ENCODE assay signal across 7 cellular contexts in the genomic region with DNA sequence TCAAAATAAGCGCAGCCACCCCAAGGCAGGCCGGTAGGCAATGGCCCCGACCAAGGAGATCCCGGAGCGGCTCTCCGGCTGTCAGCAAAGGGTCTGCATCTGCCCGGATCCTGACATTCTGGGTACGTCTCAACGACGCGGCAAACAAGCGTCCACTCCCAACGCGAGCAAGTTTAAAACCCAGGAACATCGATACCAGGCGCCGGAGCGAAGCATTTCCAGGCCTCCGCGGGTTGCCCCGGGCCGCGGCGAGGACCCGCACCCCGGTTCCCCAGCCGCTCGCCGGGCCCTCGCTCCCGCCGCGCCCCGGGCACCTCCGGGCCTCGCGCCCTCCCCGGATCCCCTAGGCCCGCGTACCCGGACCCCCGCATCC. TPM values are rescaled to one million over a fixed set of nuclear protein-coding genes. Genes with fewer than 3 reads are reported as not detected.
A peak's percentile ranks its signal among the peaks of the same experiment; 100 is the strongest.
DNase-seq lines count a peak whose midpoint lies in the region; TF ChIP-seq lines count a peak whose summit lies in the region.

No MANE protein-coding gene starts in this region.

- H3K27me3 Mint-ChIP-seq in activated CD4-positive, alpha-beta memory T cell treated with anti-CD3 and anti-CD28 coated beads for 36 hours = no peaks in the 10 kb centered on the region

- no peaks in the 10 kb centered on the region for H3K9me2 ChIP-seq in Loucy (replicated peaks; ENCODE audit: low read depth, low read length)

- H3K4me1 ChIP-seq in Loucy (ENCODE audit: insufficient read depth, low read length, poor library complexity, severe bottlenecking) = peaks cover 38% of the 10 kb centered on the region
- peaks cover 11% of the 10 kb centered on the region for H3K4me1 ChIP-seq in effector memory CD4-positive, alpha-beta T cell (ENCODE audit: control insufficient read depth, insufficient read depth, low read length, poor library complexity, severe bottlenecking)
- H3K4me1 ChIP-seq in subcutaneous abdominal adipose tissue (ENCODE audit: control insufficient read depth in 5 of 5, insufficient read depth in 5 of 5, low read length in 5 of 5) = peaks cover 4 to 31% (median 28%) of the 10 kb centered on the region in 5 donors

- H4K20me1 ChIP-seq in Loucy (ENCODE audit: insufficient read depth, low read length, poor library complexity, severe bottlenecking) = peaks cover 10% of the 10 kb centered on the region

- peak overlapping the region; percentile 80 for H3K27ac Mint-ChIP-seq in activated CD4-positive, alpha-beta memory T cell treated with anti-CD3 and anti-CD28 coated beads for 36 hours

- H3K79me2 ChIP-seq in Loucy (ENCODE audit: insufficient read depth, low read length) = peaks cover 36% of the 10 kb centered on the region

- H3K36me3 ChIP-seq in H7 (replicated peaks; ENCODE audit: control insufficient read depth, insufficient read depth, low read length) (no peaks in the 10 kb centered on the region), Loucy (ENCODE audit: insufficient read depth, low read length) (no peaks in the 10 kb centered on the region), subcutaneous abdominal adipose tissue (ENCODE audit: control insufficient read depth in 5 of 5, insufficient read depth in 5 of 5, low read length in 5 of 5) (no peaks in the 10 kb centered on the region)
- no peaks in the 10 kb centered on the region for H3K36me3 ChIP-seq in effector memory CD4-positive, alpha-beta T cell (ENCODE audit: control insufficient read depth, insufficient read depth, low read length)

- peaks cover 37% of the 10 kb centered on the region for H3K4me1 Mint-ChIP-seq in activated CD4-positive, alpha-beta memory T cell treated with anti-CD3 and anti-CD28 coated beads for 36 hours (ENCODE audit: low read depth)

- H3K4me3 ChIP-seq in GM12865 (ENCODE audit: low read depth, low read length) (peak overlapping the region; percentile 60), H7 (ENCODE audit: insufficient read depth, low read depth, low read length) (peak overlapping the region; percentile 67), Loucy (ENCODE audit: low read length, poor library complexity, severe bottlenecking) (peak overlapping the region; percentile 88), subcutaneous abdominal adipose tissue (ENCODE audit: low read depth in 1 of 5, low read length in 5 of 5) (peak overlapping the region; percentile 74 to 84 (median 83))
- H3K4me3 ChIP-seq in effector memory CD4-positive, alpha-beta T cell (ENCODE audit: insufficient read depth, low read depth, low read length, poor library complexity, severe bottlenecking) = peak overlapping the region; percentile 53

- no peaks in the 10 kb centered on the region for H3K9me3 Mint-ChIP-seq in activated CD4-positive, alpha-beta memory T cell treated with anti-CD3 and anti-CD28 coated beads for 36 hours

- POLR2A ChIA-PET in activated CD4-positive, alpha-beta memory T cell treated with anti-CD3 and anti-CD28 coated beads for 36 hours (lab: Charles Lee) = no interaction called here

- H3K27ac ChIP-seq in effector memory CD4-positive, alpha-beta T cell (ENCODE audit: insufficient read depth, low read length, poor library complexity, severe bottlenecking) = peak overlapping the region; percentile 44
- peak overlapping the region; percentile 91 for H3K27ac ChIP-seq in subcutaneous abdominal adipose tissue (ENCODE audit: low read depth, low read length)

- DNase-seq in GM12865 (ENCODE audit: low read depth) = peak; percentile 29
- DNase-seq in H7 = peak; percentile 85
- peak; percentile 37 for DNase-seq in activated CD4-positive, alpha-beta memory T cell treated with anti-CD3 and anti-CD28 coated beads for 36 hours
- DNase-seq in effector memory CD4-positive, alpha-beta T cell = peak in 1 of 3 donors; percentile 2
- peak; percentile 45 to 51 for DNase-seq in lung microvascular endothelial cell (ENCODE audit: low read depth in 2 of 2)

- H3K9me3 ChIP-seq in Loucy (ENCODE audit: insufficient read depth, low read depth, low read length) = no peaks in the 10 kb centered on the region
- no peaks in the 10 kb centered on the region for H3K9me3 ChIP-seq in effector memory CD4-positive, alpha-beta T cell (ENCODE audit: control insufficient read depth, low read length)
- H3K9me3 ChIP-seq in subcutaneous abdominal adipose tissue (ENCODE audit: control insufficient read depth in 5 of 5, low read length in 5 of 5) = no peaks in the 10 kb centered on the region

- no peak for TF ChIP-seq CTCF in GM12865 (IDR thresholded peaks at IDR 0.05; ENCODE audit: insufficient read depth, low read depth, low read length, missing control alignments)
- no peak for TF ChIP-seq CTCF in Loucy (conservative IDR thresholded peaks at IDR 0.05; ENCODE audit: low read length)

- H2AFZ ChIP-seq in Loucy (ENCODE audit: low read length) = peak overlapping the region; percentile 78

- H3K4me3 Mint-ChIP-seq in activated CD4-positive, alpha-beta memory T cell treated with anti-CD3 and anti-CD28 coated beads for 36 hours = peak overlapping the region; percentile 90

- H3F3A ChIP-seq in Loucy (ENCODE audit: low read depth) = no peaks in the 10 kb centered on the region

- CTCF ChIA-PET in activated CD4-positive, alpha-beta memory T cell treated with anti-CD3 and anti-CD28 coated beads for 36 hours (lab: Charles Lee) = interaction anchor here (1.1 kb wide), 1 partner anchor 13 kb away, joined by 3 read pairs; no protein-coding TSS in a partner anchor

- no peaks in the 10 kb centered on the region for H3K27me3 ChIP-seq in H7 (ENCODE audit: control insufficient read depth, insufficient read depth, low read length)
- H3K27me3 ChIP-seq in Loucy (ENCODE audit: insufficient read depth, low read length, poor library complexity, severe bottlenecking) = no peaks in the 10 kb centered on the region
- no peaks in the 10 kb centered on the region for H3K27me3 ChIP-seq in effector memory CD4-positive, alpha-beta T cell (replicated peaks; ENCODE audit: control insufficient read depth, insufficient read depth, low read length, poor library complexity, severe bottlenecking)
- no peaks in the 10 kb centered on the region for H3K27me3 ChIP-seq in subcutaneous abdominal adipose tissue (ENCODE audit: control insufficient read depth in 5 of 5, insufficient read depth in 4 of 5, low read length in 5 of 5)

- no peaks in the 10 kb centered on the region for H3K36me3 Mint-ChIP-seq in activated CD4-positive, alpha-beta memory T cell treated with anti-CD3 and anti-CD28 coated beads for 36 hours

- H3K9ac ChIP-seq in Loucy (ENCODE audit: low read depth, low read length, poor library complexity, severe bottlenecking) (peak overlapping the region; percentile 78), subcutaneous abdominal adipose tissue (ENCODE audit: low read length in 5 of 5) (peak overlapping the region; percentile 89 to 96 (median 93))

- intact Hi-C loops in activated CD4-positive, alpha-beta memory T cell treated with anti-CD3 and anti-CD28 coated beads for 36 hours (cut with micrococcal nuclease) = loop anchor here (1.0 to 5.0 kb wide), 2 partner anchors 20 to 34 kb away; a partner anchor contains a TSS

- H3K4me2 ChIP-seq in Loucy (ENCODE audit: low read depth, low read length, poor library complexity, severe bottlenecking) = peak overlapping the region; percentile 92

RNA-seq across cellular contexts. Expression of a gene that starts 0.5 kb away (rescaled TPM):
- total RNA-seq in H7 (2014; rRNA removed; shearing (Covaris generic)) = 16.2 and 20.8 TPM in 2 replicates
- total RNA-seq in activated CD4-positive, alpha-beta memory T cell treated with anti-CD3 and anti-CD28 coated beads for 36 hours = 10 to 100 TPM; 22.3 to 24.0 TPM
- total RNA-seq in lung microvascular endothelial cell = 14.6 and 20.0 TPM in 2 replicates

RNA-seq across cellular contexts. Expression of a gene that starts 20.3 kb away (rescaled TPM):
- total RNA-seq in H7 (2014; rRNA removed; shearing (Covaris generic)) = 5.3 and 6.1 TPM in 2 replicates
- total RNA-seq in activated CD4-positive, alpha-beta memory T cell treated with anti-CD3 and anti-CD28 coated beads for 36 hours = 10 to 100 TPM; 11.3 to 11.8 TPM
- total RNA-seq in lung microvascular endothelial cell = 4.8 and 8.3 TPM in 2 replicates

RNA-seq across cellular contexts. Expression of a gene that starts 36.6 kb away (rescaled TPM):
- 138 and 156 TPM in 2 replicates for total RNA-seq in H7 (2014; rRNA removed; shearing (Covaris generic))
- 100 to 1,000 TPM; 115 to 128 TPM for total RNA-seq in activated CD4-positive, alpha-beta memory T cell treated with anti-CD3 and anti-CD28 coated beads for 36 hours
- total RNA-seq in lung microvascular endothelial cell = 49.6 and 61.7 TPM in 2 replicates
